In genomic region chr6:121932071-121933009, GRCh38 we compare ENCODE assay signal across 8 cellular contexts.
DNase-seq lines count a peak whose midpoint lies in the region; ATAC-seq and TF ChIP-seq lines count a peak whose summit lies in the region.

No MANE protein-coding gene starts in this region.

- no peak overlapping the region for H3K27ac Mint-ChIP-seq in Caco-2 (ENCODE audit: unreplicated experiment)
- peak overlapping the region; percentile 94 for H3K27ac Mint-ChIP-seq in nephron progenitor cell

- no peaks in the 10 kb centered on the region for H3K36me3 Mint-ChIP-seq in Caco-2 (ENCODE audit: insufficient read depth, unreplicated experiment)
- no peaks in the 10 kb centered on the region for H3K36me3 Mint-ChIP-seq in nephron progenitor cell (ENCODE audit: low read depth)

- TF ChIP-seq CTCF in Caco-2 (IDR thresholded peaks at IDR 0.05; ENCODE audit: insufficient read depth in 1 of 2, low read depth in 1 of 2, low read length in 1 of 2, severe bottlenecking in 1 of 2, unreplicated experiment in 1 of 2) (no peak), nephron progenitor cell (IDR thresholded peaks at IDR 0.05) (no peak)

- POLR2A ChIA-PET in Caco-2 (lab: Charles Lee): no interaction called here

- no peaks in the 10 kb centered on the region for H3K9me3 ChIP-seq in Caco-2

- no TSS peak for BruUV-seq in Caco-2 (replicated peaks; lab: Mats Ljungman, UMichigan)

- CTCF ChIA-PET in Caco-2 (lab: Charles Lee): no interaction called here

- peak; percentile 24 to 51 for DNase-seq in Caco-2
- DNase-seq in NCI-H524 treated with DMSO at 0.1 percent for 48 hours (lab: John Stamatoyannopoulos, UW): peak; percentile 19
- peak; percentile 96 for DNase-seq in fibroblast of gingiva (ENCODE audit: low read depth)
- DNase-seq in nephron progenitor cell: peak; percentile 70
- DNase-seq in NCI-H2081 treated with DMSO at 0.1 percent for 48 hours (lab: John Stamatoyannopoulos, UW): no peak
- DNase-seq in middle frontal gyrus (ENCODE audit: extremely low spot score, low spot score): no peak
- no peak for DNase-seq in activated CD4-positive, alpha-beta T cell treated with anti-CD3 and anti-CD28 coated beads for 1 hour

- no peak overlapping the region for H3K4me3 ChIP-seq in Caco-2 (ENCODE audit: low read depth, low read length)

- H3K4me3 Mint-ChIP-seq in Caco-2 (ENCODE audit: unreplicated experiment): no peak overlapping the region
- peak overlapping the region; percentile 56 for H3K4me3 Mint-ChIP-seq in nephron progenitor cell

- no peaks in the 10 kb centered on the region for H3K36me3 ChIP-seq in Caco-2 (ENCODE audit: control insufficient read depth, insufficient read depth, low read length)

- no peak for ATAC-seq in HG02759 (IDR thresholded peaks at IDR 0.05; ENCODE audit: unreplicated experiment)

- H3K4me1 Mint-ChIP-seq in Caco-2 (ENCODE audit: low read depth, unreplicated experiment): no peaks in the 10 kb centered on the region
- peaks cover 29% of the 10 kb centered on the region for H3K4me1 Mint-ChIP-seq in nephron progenitor cell

- H3K9me3 Mint-ChIP-seq in Caco-2 (ENCODE audit: unreplicated experiment) (no peaks in the 10 kb centered on the region), nephron progenitor cell (peaks cover 18% of the 10 kb centered on the region)

- H3K4me1 ChIP-seq in Caco-2: no peaks in the 10 kb centered on the region

- no peaks in the 10 kb centered on the region for H3K27me3 ChIP-seq in Caco-2 (replicated peaks; ENCODE audit: control insufficient read depth, insufficient read depth, low read length)

- intact Hi-C loops in Caco-2 (cut with micrococcal nuclease; ENCODE audit: unreplicated experiment): no loop called here

- H3K27me3 Mint-ChIP-seq in Caco-2 (ENCODE audit: insufficient read depth, unreplicated experiment) (no peaks in the 10 kb centered on the region), nephron progenitor cell (ENCODE audit: low read depth, poor library complexity) (peaks cover 10% of the 10 kb centered on the region)

Comparison
In these comparisons a context has a peak if more than half of its experiments do, and no peak if none do; other contexts are left out.
1. DNase-seq: peak in Caco-2 (2 of 2), NCI-H524 treated with DMSO at 0.1 percent for 48 hours (single experiment), fibroblast of gingiva (single experiment) and nephron progenitor cell (single experiment); none in NCI-H2081 treated with DMSO at 0.1 percent for 48 hours (single experiment), middle frontal gyrus (single experiment) and activated CD4-positive, alpha-beta T cell treated with anti-CD3 and anti-CD28 coated beads for 1 hour (single experiment).